Comparison of ENCODE assay signal across 22 cellular contexts in the genomic region with DNA sequence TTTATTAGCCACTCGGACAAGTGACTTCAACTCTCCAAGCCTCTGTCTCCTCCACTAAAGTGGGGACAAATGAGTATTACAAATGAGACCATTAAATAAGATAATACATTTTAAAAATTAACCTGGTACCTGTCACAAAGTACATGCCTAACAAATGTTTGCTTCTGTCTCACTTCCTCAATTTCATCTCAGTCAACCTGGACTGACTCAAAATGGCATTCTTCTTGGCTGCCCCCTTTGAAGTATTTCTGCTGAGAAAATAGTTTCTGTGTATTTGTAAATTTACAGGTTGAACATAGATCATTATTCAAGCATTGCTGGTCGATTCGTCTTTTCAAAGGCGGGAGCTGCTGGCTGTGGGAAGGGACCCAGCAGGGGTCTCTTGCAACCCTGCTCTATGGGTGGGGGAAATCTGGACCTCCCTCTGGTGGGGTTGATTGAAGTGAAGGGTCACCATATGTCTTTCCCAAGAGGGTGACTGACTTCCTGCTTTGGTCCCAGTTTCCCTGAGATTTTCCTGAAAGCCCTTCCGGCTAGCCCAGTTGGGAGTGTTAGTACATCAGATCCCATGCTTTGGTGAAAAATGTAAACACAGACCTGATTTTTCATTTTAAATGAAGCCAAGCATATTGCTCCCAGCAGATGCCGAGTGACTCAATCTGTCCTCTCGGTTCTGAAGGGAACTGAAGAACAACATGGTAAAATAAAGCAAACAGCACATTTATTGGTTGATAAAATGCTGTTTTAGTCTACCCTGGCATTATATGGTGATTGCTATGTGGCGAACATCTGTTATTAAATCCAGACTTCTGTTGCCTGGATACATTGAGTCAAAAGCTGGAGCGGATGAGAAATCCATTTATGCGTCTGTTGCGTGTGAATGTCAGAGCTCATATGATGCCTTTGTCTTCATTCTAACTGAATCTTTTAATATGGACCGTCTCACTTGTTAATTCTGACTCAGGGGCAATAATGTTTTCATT.
DNase-seq lines count a peak whose midpoint lies in the region; ATAC-seq and TF ChIP-seq lines count a peak whose summit lies in the region.
"Had no signal": no experiment of that assay in that cellular context is flagged by ENCODE, and none has a peak within 500 bp of the region (broad histone marks: within the 10 kb centered on the region; RNA-seq: fewer than 3 reads in every experiment).

No MANE protein-coding gene starts in this region.

- 0 out of 2 replicates have a peak overlapping the region, but pooled peaks have one; percentile 12 for H2AFZ ChIP-seq in OCI-LY3 (ENCODE audit: low read depth, low read length)

- peak overlapping the region; percentile 81 for H3K9ac ChIP-seq in OCI-LY3 (ENCODE audit: low read length)

- CTCF ChIA-PET in HEK293 (lab: Yijun Ruan, JAX) = interaction anchor here (0.8 kb wide), 1 partner anchor 56 kb away, joined by 3 read pairs; no protein-coding TSS in a partner anchor
- CTCF ChIA-PET in naive thymus-derived CD4-positive, alpha-beta T cell (lab: Charles Lee) = no interaction called here
- CTCF ChIA-PET in activated CD4-positive, alpha-beta memory T cell treated with anti-CD3 and anti-CD28 coated beads, Interleukin-2, amount 10 ng/mL, durations not matched to agents 7 days and 5 days (lab: Charles Lee) = no interaction called here

- TF ChIP-seq CTCF in HEK293 (tag by site-specific recombination; IDR thresholded peaks at IDR 0.05) = no peak
- TF ChIP-seq CTCF in OCI-LY3 (IDR thresholded peaks at IDR 0.05; ENCODE audit: low read depth, low read length) = no peak
- TF ChIP-seq CTCF in fibroblast of mammary gland (conservative IDR thresholded peaks at IDR 0.05; ENCODE audit: control insufficient read depth, insufficient read depth, low read depth, low read length) = no peak

- intact Hi-C loops in naive thymus-derived CD4-positive, alpha-beta T cell (cut with micrococcal nuclease) = no loop called here

- H3K36me3 ChIP-seq in HEK293 (ENCODE audit: control insufficient read depth in 2 of 2, insufficient read depth in 1 of 2, low read length in 2 of 2) (no peaks in the 10 kb centered on the region), OCI-LY3 (replicated peaks; ENCODE audit: low read depth, low read length) (peaks cover 43% of the 10 kb centered on the region)
- H3K36me3 ChIP-seq in naive thymus-derived CD4-positive, alpha-beta T cell (ENCODE audit: control insufficient read depth in 2 of 3, insufficient read depth in 3 of 3, low read length in 3 of 3) = no peaks in the 10 kb centered on the region
- H3K36me3 ChIP-seq: heart right ventricle, Peyer's patch, tibial nerve had no signal

- no peak overlapping the region for H3K4me3 Mint-ChIP-seq in naive thymus-derived CD4-positive, alpha-beta T cell
- no peak overlapping the region for H3K4me3 Mint-ChIP-seq in activated CD4-positive, alpha-beta memory T cell treated with anti-CD3 and anti-CD28 coated beads, Interleukin-2, amount 10 ng/mL, durations not matched to agents 7 days and 5 days
- H3K4me3 Mint-ChIP-seq: CD14-positive monocyte, nephron had no signal

- no peaks in the 10 kb centered on the region for H3K79me2 ChIP-seq in OCI-LY3 (ENCODE audit: low read length)

- peaks cover 5% of the 10 kb centered on the region for H3K27me3 ChIP-seq in OCI-LY3 (ENCODE audit: low read depth, low read length)
- no peaks in the 10 kb centered on the region for H3K27me3 ChIP-seq in naive thymus-derived CD4-positive, alpha-beta T cell (ENCODE audit: control insufficient read depth in 2 of 2, insufficient read depth in 2 of 2, low read length in 2 of 2)
- H3K27me3 ChIP-seq: Peyer's patch, tibial nerve had no signal

- H3K27me3 Mint-ChIP-seq in naive thymus-derived CD4-positive, alpha-beta T cell = peaks cover 11 to 28% (median 24%) of the 10 kb centered on the region in 5 donors
- H3K27me3 Mint-ChIP-seq in activated CD4-positive, alpha-beta memory T cell treated with anti-CD3 and anti-CD28 coated beads, Interleukin-2, amount 10 ng/mL, durations not matched to agents 7 days and 5 days = peaks cover 42% of the 10 kb centered on the region

- H3K4me1 ChIP-seq in HEK293 (ENCODE audit: control insufficient read depth, insufficient read depth, low read length) (peaks cover 12% of the 10 kb centered on the region), OCI-LY3 (ENCODE audit: low read length) (peaks cover 65% of the 10 kb centered on the region)
- no peaks in the 10 kb centered on the region for H3K4me1 ChIP-seq in naive thymus-derived CD4-positive, alpha-beta T cell (ENCODE audit: control insufficient read depth in 2 of 2, insufficient read depth in 2 of 2, low read length in 2 of 2)
- H3K4me1 ChIP-seq: Peyer's patch had no signal

- no peak overlapping the region for H3K27ac Mint-ChIP-seq in naive thymus-derived CD4-positive, alpha-beta T cell
- no peak overlapping the region for H3K27ac Mint-ChIP-seq in activated CD4-positive, alpha-beta memory T cell treated with anti-CD3 and anti-CD28 coated beads, Interleukin-2, amount 10 ng/mL, durations not matched to agents 7 days and 5 days
- H3K27ac Mint-ChIP-seq: CD14-positive monocyte, nephron had no signal

- H4K20me1 ChIP-seq in OCI-LY3 (ENCODE audit: insufficient read depth, low read length) = no peaks in the 10 kb centered on the region; the same call in 1 of the 2 replicates

- H3K4me3 ChIP-seq in HEK293 (ENCODE audit: low read depth, low read length) = no peak overlapping the region
- H3K4me3 ChIP-seq in OCI-LY3 (ENCODE audit: low read length) = peak overlapping the region; percentile 73
- H3K4me3 ChIP-seq in fibroblast of mammary gland (ENCODE audit: control insufficient read depth, low read depth, low read length) = no peak overlapping the region
- no peak overlapping the region for H3K4me3 ChIP-seq in naive thymus-derived CD4-positive, alpha-beta T cell (ENCODE audit: low read length)
- H3K4me3 ChIP-seq: heart right ventricle, Peyer's patch, tibial nerve had no signal

- DNase-seq in AG08395 (ENCODE audit: low spot score) = peak; percentile 26
- DNase-seq in fibroblast of mammary gland (ENCODE audit: low read depth) = peak; percentile 8
- DNase-seq in naive thymus-derived CD4-positive, alpha-beta T cell = no peak
- DNase-seq in activated CD4-positive, alpha-beta memory T cell treated with anti-CD3 and anti-CD28 coated beads, Interleukin-2, amount 10 ng/mL, durations not matched to agents 7 days and 5 days = no peak
- DNase-seq in NCI-H1417 treated with DMSO at 0.1 percent for 48 hours (lab: John Stamatoyannopoulos, UW) = no peak
- DNase-seq: activated naive CD4-positive, alpha-beta T cell treated with Interleukin-2 at 50 U/mL for 16 hours; activated T-cell treated with anti-CD3 and anti-CD28 coated beads for 4 hours; dermis blood vessel endothelial cell; heart right ventricle; IMR-90; mammary epithelial cell; MM.1S; NCI-H2029; NCI-H526 treated with DMSO at 0.1 percent for 48 hours; Peyer's patch; SW 1271 had no signal

- ATAC-seq in naive thymus-derived CD4-positive, alpha-beta T cell = no peak
- no peak for ATAC-seq in GM19467 (IDR thresholded peaks at IDR 0.05; ENCODE audit: unreplicated experiment)
- ATAC-seq: heart right ventricle had no signal

- H3K9me3 Mint-ChIP-seq in naive thymus-derived CD4-positive, alpha-beta T cell = peaks cover 0 to 28% (median 10%) of the 10 kb centered on the region in 11 donors
- peaks cover 7% of the 10 kb centered on the region for H3K9me3 Mint-ChIP-seq in activated CD4-positive, alpha-beta memory T cell treated with anti-CD3 and anti-CD28 coated beads, Interleukin-2, amount 10 ng/mL, durations not matched to agents 7 days and 5 days

- H3K36me3 Mint-ChIP-seq in naive thymus-derived CD4-positive, alpha-beta T cell = peaks cover 0 to 4% (median 0%) of the 10 kb centered on the region in 5 donors
- no peaks in the 10 kb centered on the region for H3K36me3 Mint-ChIP-seq in activated CD4-positive, alpha-beta memory T cell treated with anti-CD3 and anti-CD28 coated beads, Interleukin-2, amount 10 ng/mL, durations not matched to agents 7 days and 5 days (ENCODE audit: low read depth)
- H3K36me3 Mint-ChIP-seq: CD14-positive monocyte had no signal

- no peak overlapping the region for H3K27ac ChIP-seq in HEK293 (ENCODE audit: extremely low read depth, low read depth, low read length)
- H3K27ac ChIP-seq in OCI-LY3 (ENCODE audit: low read length) = peak overlapping the region; percentile 96
- no peak overlapping the region for H3K27ac ChIP-seq in naive thymus-derived CD4-positive, alpha-beta T cell (ENCODE audit: low read depth, low read length)
- H3K27ac ChIP-seq: heart right ventricle, Peyer's patch, tibial nerve had no signal

- peak overlapping the region; percentile 96 for H3K4me2 ChIP-seq in OCI-LY3 (ENCODE audit: low read length)

- peaks cover 2 to 9% (median 8%) of the 10 kb centered on the region in 7 donors for H3K4me1 Mint-ChIP-seq in naive thymus-derived CD4-positive, alpha-beta T cell
- peaks cover 8% of the 10 kb centered on the region for H3K4me1 Mint-ChIP-seq in activated CD4-positive, alpha-beta memory T cell treated with anti-CD3 and anti-CD28 coated beads, Interleukin-2, amount 10 ng/mL, durations not matched to agents 7 days and 5 days

- POLR2A ChIA-PET in HEK293 (lab: Yijun Ruan, JAX) = no interaction called here
- POLR2A ChIA-PET in naive thymus-derived CD4-positive, alpha-beta T cell (lab: Charles Lee) = interaction anchor here (0.7 kb wide), 1 partner anchor 2000 kb away, joined by 3 read pairs; no protein-coding TSS in a partner anchor
- POLR2A ChIA-PET in activated CD4-positive, alpha-beta memory T cell treated with anti-CD3 and anti-CD28 coated beads, Interleukin-2, amount 10 ng/mL, durations not matched to agents 7 days and 5 days (lab: Charles Lee) = no interaction called here

- H3K9me3 ChIP-seq in HEK293 (ENCODE audit: control insufficient read depth, insufficient read depth, low read depth, low read length) (no peaks in the 10 kb centered on the region), OCI-LY3 (ENCODE audit: insufficient read depth, low read length) (peaks cover 26% of the 10 kb centered on the region)
- no peaks in the 10 kb centered on the region for H3K9me3 ChIP-seq in naive thymus-derived CD4-positive, alpha-beta T cell (ENCODE audit: control insufficient read depth in 2 of 3, low read length in 3 of 3)
- H3K9me3 ChIP-seq: Peyer's patch had no signal

TF ChIP-seq in HEK293, 187 proteins besides CTCF, POLR2A, EP300 and RAD21 (continues in another document):
- peak; percentile 25; the same call in 1 of the 2 replicates for TF ChIP-seq ZIC2 (tag by site-specific recombination; IDR thresholded peaks at IDR 0.05)

Comparison
In these comparisons a context has a peak if more than half of its experiments do, and no peak if none do; other contexts are left out.
1. DNase-seq: peak in AG08395 (single experiment) and fibroblast of mammary gland (single experiment); none in naive thymus-derived CD4-positive, alpha-beta T cell (0 of 9), activated CD4-positive, alpha-beta memory T cell treated with anti-CD3 and anti-CD28 coated beads, Interleukin-2, amount 10 ng/mL, durations not matched to agents 7 days and 5 days (single experiment) and NCI-H1417 treated with DMSO at 0.1 percent for 48 hours (single experiment).